In genomic region chr13:79225487-79226232, GRCh38 we compare ENCODE assay signal across 18 cellular contexts.
DNase-seq lines count a peak whose midpoint lies in the region; ATAC-seq and TF ChIP-seq lines count a peak whose summit lies in the region.
"Had no signal": no experiment of that assay in that cellular context is flagged by ENCODE, and none has a peak within 500 bp of the region (broad histone marks: within the 10 kb centered on the region; RNA-seq: fewer than 3 reads in every experiment).

No MANE protein-coding gene starts in this region.

- intact Hi-C loops in left colon (cut with DNase I, micrococcal nuclease) = no loop called here

- DNase-seq in COR-L47 (lab: John Stamatoyannopoulos, UW) (peak; percentile 16), HFFc6 (peak; percentile 62), RWPE2 (ENCODE audit: low spot score) (no peak), left colon (no peak), germinal center (ENCODE audit: low spot score) (no peak), T-helper 17 cell (no peak), putamen (ENCODE audit: low spot score) (no peak)
- DNase-seq: caudate nucleus; effector CD4-positive, alpha-beta T cell; kidney glomerular epithelial cell; NCI-H446; substantia nigra; T-helper 1 cell had no signal

- H3K36me3 Mint-ChIP-seq in HFFc6 (ENCODE audit: low read depth) (no peaks in the 10 kb centered on the region), T-helper 17 cell (ENCODE audit: low read depth) (no peaks in the 10 kb centered on the region)
- H3K36me3 Mint-ChIP-seq: WTC11 had no signal

- H3K27ac Mint-ChIP-seq in HFFc6 (no peak overlapping the region), T-helper 17 cell (no peak overlapping the region)
- H3K27ac Mint-ChIP-seq: activated T-helper 2 cell treated with anti-CD3 and anti-CD28 coated beads, Interferon-gamma antibody, Interleukin-2, Interleukin-4, amounts not matched to agents 10 μg/mL and 5 μg/mL and 100 μg/mL, durations not matched to agents 14 hours and 24 hours and 36 hours; WTC11 had no signal

- no peak overlapping the region for H3K4me3 ChIP-seq in RWPE2 (ENCODE audit: severe bottlenecking)

- H3K27me3 Mint-ChIP-seq in HFFc6 (ENCODE audit: insufficient read depth) (no peaks in the 10 kb centered on the region; the same call in none of the 2 replicates), T-helper 17 cell (peaks cover 19% of the 10 kb centered on the region)

- H3K27me3 ChIP-seq in RWPE2 (ENCODE audit: insufficient read depth, poor library complexity, severe bottlenecking) = no peaks in the 10 kb centered on the region

- H3K36me3 ChIP-seq in RWPE2 (ENCODE audit: low read depth) = no peaks in the 10 kb centered on the region

- peaks cover 10% of the 10 kb centered on the region for H3K4me1 ChIP-seq in RWPE2 (ENCODE audit: insufficient read depth, poor library complexity, severe bottlenecking)

- H3K27ac ChIP-seq in RWPE2 (ENCODE audit: poor library complexity, severe bottlenecking) = no peak overlapping the region

- H3K9me3 ChIP-seq in RWPE2 (ENCODE audit: severe bottlenecking) = no peaks in the 10 kb centered on the region
- no peaks in the 10 kb centered on the region for H3K9me3 ChIP-seq in T-helper 17 cell (ENCODE audit: control insufficient read depth, low read length, poor library complexity, severe bottlenecking)

- H3K4me3 Mint-ChIP-seq in HFFc6 (no peak overlapping the region), T-helper 17 cell (no peak overlapping the region)
- H3K4me3 Mint-ChIP-seq: WTC11 had no signal

- ATAC-seq in RWPE2 (ENCODE audit: low read depth) (peak; percentile 78), left colon (peak; percentile 28), T-helper 17 cell (no peak), GM21423 (IDR thresholded peaks at IDR 0.05; ENCODE audit: unreplicated experiment) (no peak)
- ATAC-seq: Right ventricle myocardium inferior, sciatic nerve, WTC11 had no signal

- no peak for TF ChIP-seq CTCF in HFFc6 (IDR thresholded peaks at IDR 0.05)
- TF ChIP-seq CTCF in RWPE2 (IDR thresholded peaks at IDR 0.05; ENCODE audit: poor library complexity, severe bottlenecking) = no peak

- no peaks in the 10 kb centered on the region for H3K9me3 Mint-ChIP-seq in HFFc6
- H3K9me3 Mint-ChIP-seq: activated T-helper 2 cell treated with anti-CD3 and anti-CD28 coated beads, Interferon-gamma antibody, Interleukin-2, Interleukin-4, amounts not matched to agents 10 μg/mL and 5 μg/mL and 100 μg/mL, durations not matched to agents 14 hours and 24 hours and 36 hours; WTC11 had no signal

- H3K4me1 Mint-ChIP-seq in HFFc6 (ENCODE audit: low read depth) (peaks cover 8% of the 10 kb centered on the region; the same call in 1 of the 2 replicates), T-helper 17 cell (no peaks in the 10 kb centered on the region)

Comparison
In these comparisons a context has a peak if more than half of its experiments do, and no peak if none do; other contexts are left out.
1. DNase-seq: peak in COR-L47 (single experiment) and HFFc6 (single experiment); none in RWPE2 (single experiment), left colon (0 of 2), germinal center (single experiment), T-helper 17 cell (0 of 3) and putamen (single experiment).
2. ATAC-seq: peak in RWPE2 (single experiment) and left colon (single experiment); none in T-helper 17 cell (single experiment) and GM21423 (single experiment).